Comparison of ENCODE assay signal across 12 cellular contexts in the genomic region with DNA sequence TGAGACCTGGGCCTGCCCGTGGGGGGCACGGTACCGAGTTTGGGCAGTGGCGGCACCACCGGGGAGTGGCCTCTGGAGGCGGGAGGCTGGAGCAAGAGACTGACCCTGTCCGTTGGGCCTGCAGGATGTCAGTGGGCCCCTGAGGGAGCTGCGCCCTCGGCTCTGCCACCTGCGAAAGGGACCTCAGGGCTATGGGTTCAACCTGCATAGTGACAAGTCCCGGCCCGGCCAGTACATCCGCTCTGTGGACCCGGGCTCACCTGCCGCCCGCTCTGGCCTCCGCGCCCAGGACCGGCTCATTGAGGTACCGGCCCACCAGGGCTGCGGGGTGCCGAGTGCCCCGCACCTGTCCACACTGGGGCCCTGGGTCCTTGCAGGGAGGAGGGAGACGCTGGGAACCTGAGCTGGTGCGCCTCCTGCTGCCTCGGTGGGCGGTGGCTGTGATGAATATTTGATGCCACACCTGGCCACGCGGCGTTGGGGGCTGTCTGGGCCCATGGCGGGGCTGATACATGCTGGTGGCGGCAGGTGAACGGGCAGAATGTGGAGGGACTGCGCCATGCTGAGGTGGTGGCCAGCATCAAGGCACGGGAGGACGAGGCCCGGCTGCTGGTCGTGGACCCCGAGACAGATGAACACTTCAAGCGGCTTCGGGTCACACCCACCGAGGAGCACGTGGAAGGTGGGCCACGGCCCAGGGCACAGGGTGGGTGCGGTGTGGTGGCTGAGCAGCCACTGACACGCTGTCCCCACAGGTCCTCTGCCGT. TPM values are rescaled to one million over a fixed set of nuclear protein-coding genes. Genes with fewer than 3 reads are reported as not detected.
DNase-seq lines count a peak whose midpoint lies in the region; ATAC-seq and TF ChIP-seq lines count a peak whose summit lies in the region.
"Had no signal": no experiment of that assay in that cellular context is flagged by ENCODE, and none has a peak within 500 bp of the region (broad histone marks: within the 10 kb centered on the region; RNA-seq: fewer than 3 reads in every experiment).

No MANE protein-coding gene starts in this region.

- peak overlapping the region in 2 of 3 donors; percentile 32 to 79 for H3K9ac ChIP-seq in skeletal muscle tissue (ENCODE audit: low read depth in 1 of 3, low read length in 3 of 3)

- POLR2A ChIA-PET in Caco-2 (lab: Charles Lee), result interaction anchor here (0.6 kb wide), 1 partner anchor 454 kb away, joined by 4 read pairs; no protein-coding TSS in a partner anchor

- ATAC-seq in left lung (no peak), GM19397 (IDR thresholded peaks at IDR 0.05; ENCODE audit: unreplicated experiment) (no peak)

- DNase-seq in AG09309 (ENCODE audit: low read depth), result no peak
- no peak for DNase-seq in adrenal gland
- DNase-seq in left lung, result peak in 1 of 2 donors; percentile 75
- no peak for DNase-seq in Caco-2
- DNase-seq in NCI-H774 (lab: John Stamatoyannopoulos, UW), result no peak
- no peak for DNase-seq in activated naive CD4-positive, alpha-beta T cell treated with Interleukin-2 at 50 U/mL for 16 hours
- DNase-seq: activated CD4-positive, alpha-beta T cell treated with anti-CD3 and anti-CD28 coated beads, Interleukin-2, amount 10 ng/mL, durations not matched to agents 24 days and 14 days; H9 had no signal

- no peaks in the 10 kb centered on the region for H3K27me3 ChIP-seq in adrenal gland
- H3K27me3 ChIP-seq in left lung, result no peaks in the 10 kb centered on the region
- H3K27me3 ChIP-seq in skeletal muscle tissue (ENCODE audit: control insufficient read depth in 3 of 3, insufficient read depth in 3 of 3, low read length in 3 of 3), result no peaks in the 10 kb centered on the region
- no peaks in the 10 kb centered on the region for H3K27me3 ChIP-seq in Caco-2 (replicated peaks; ENCODE audit: control insufficient read depth, insufficient read depth, low read length)

- peak overlapping the region in 4 of 5 donors; percentile 37 to 90 (median 60) for H3K27ac ChIP-seq in adrenal gland
- peak overlapping the region; percentile 85 to 94 for H3K27ac ChIP-seq in left lung
- H3K27ac ChIP-seq in skeletal muscle tissue (ENCODE audit: low read depth, low read length), result peak overlapping the region; percentile 79

- CTCF ChIA-PET in Caco-2 (lab: Charles Lee), result no interaction called here

- no peaks in the 10 kb centered on the region for H3K27me3 Mint-ChIP-seq in Caco-2 (ENCODE audit: insufficient read depth, unreplicated experiment)
- H3K27me3 Mint-ChIP-seq: activated CD4-positive, alpha-beta T cell treated with anti-CD3 and anti-CD28 coated beads, Interleukin-2, amount 10 ng/mL, durations not matched to agents 24 days and 14 days; CD4-positive, alpha-beta memory T cell had no signal

- peaks cover 16% of the 10 kb centered on the region for H3K36me3 Mint-ChIP-seq in Caco-2 (ENCODE audit: insufficient read depth, unreplicated experiment)
- H3K36me3 Mint-ChIP-seq: CD4-positive, alpha-beta memory T cell had no signal

- peak overlapping the region; percentile 28 for H3K4me3 ChIP-seq in AG09309 (ENCODE audit: control insufficient read depth, low read depth, low read length)
- H3K4me3 ChIP-seq in adrenal gland, result peak overlapping the region in 1 of 4 donors; percentile 10
- peak overlapping the region in 1 of 2 donors; percentile 44 for H3K4me3 ChIP-seq in left lung
- H3K4me3 ChIP-seq in skeletal muscle tissue (ENCODE audit: low read length in 3 of 3), result peak overlapping the region in 2 of 3 donors; percentile 38 to 56
- no peak overlapping the region for H3K4me3 ChIP-seq in Caco-2 (ENCODE audit: low read depth, low read length)

- H3K36me3 ChIP-seq in adrenal gland (replicated peaks in 1 of 2) (no peaks in the 10 kb centered on the region), left lung (peaks cover 0 to 21% of the 10 kb centered on the region in 2 donors), skeletal muscle tissue (ENCODE audit: control insufficient read depth in 3 of 3, insufficient read depth in 3 of 3, low read length in 3 of 3) (peaks cover 0 to 12% (median 5%) of the 10 kb centered on the region in 3 donors), Caco-2 (ENCODE audit: control insufficient read depth, insufficient read depth, low read length) (no peaks in the 10 kb centered on the region; the same call in 1 of the 2 replicates)

- H3K4me3 Mint-ChIP-seq in Caco-2 (ENCODE audit: unreplicated experiment), result no peak overlapping the region
- H3K4me3 Mint-ChIP-seq: activated CD4-positive, alpha-beta T cell treated with anti-CD3 and anti-CD28 coated beads, Interleukin-2, amount 10 ng/mL, durations not matched to agents 24 days and 14 days; CD4-positive, alpha-beta memory T cell; H9 had no signal

- H3K27ac Mint-ChIP-seq in Caco-2 (ENCODE audit: unreplicated experiment), result no peak overlapping the region
- H3K27ac Mint-ChIP-seq: activated CD4-positive, alpha-beta T cell treated with anti-CD3 and anti-CD28 coated beads, Interleukin-2, amount 10 ng/mL, durations not matched to agents 24 days and 14 days; CD4-positive, alpha-beta memory T cell had no signal

- TF ChIP-seq POLR2A in adrenal gland (IDR thresholded peaks at IDR 0.05), result no peak

- H3K4me1 Mint-ChIP-seq in Caco-2 (ENCODE audit: low read depth, unreplicated experiment), result peaks cover 7% of the 10 kb centered on the region
- H3K4me1 Mint-ChIP-seq: activated CD4-positive, alpha-beta T cell treated with anti-CD3 and anti-CD28 coated beads, Interleukin-2, amount 10 ng/mL, durations not matched to agents 24 days and 14 days; CD4-positive, alpha-beta memory T cell had no signal

- intact Hi-C loops in adrenal gland (cut with DNase I) (no loop called here), left lung (cut with DNase I) (no loop called here), Caco-2 (cut with micrococcal nuclease; ENCODE audit: unreplicated experiment) (no loop called here)

- H3K9me3 ChIP-seq in adrenal gland (replicated peaks in 1 of 3) (no peaks in the 10 kb centered on the region), left lung (no peaks in the 10 kb centered on the region), skeletal muscle tissue (ENCODE audit: control insufficient read depth in 3 of 3, low read length in 3 of 3) (no peaks in the 10 kb centered on the region), Caco-2 (no peaks in the 10 kb centered on the region)

- peaks cover 9 to 69% of the 10 kb centered on the region in 2 donors for H3K4me1 ChIP-seq in adrenal gland (replicated peaks in 1 of 2)
- peaks cover 76 to 93% of the 10 kb centered on the region in 2 donors for H3K4me1 ChIP-seq in left lung
- peaks cover 62 to 77% (median 73%) of the 10 kb centered on the region in 3 donors for H3K4me1 ChIP-seq in skeletal muscle tissue (ENCODE audit: control insufficient read depth in 3 of 3, insufficient read depth in 3 of 3, low read length in 3 of 3)
- H3K4me1 ChIP-seq in Caco-2, result peaks cover 29% of the 10 kb centered on the region

- BruUV-seq in Caco-2 (replicated peaks; lab: Mats Ljungman, UMichigan), result no TSS peak

- WGBS in adrenal gland, 4 donors, result 83 to 86% (median 85%) methylated on average over 23 to 47 of the region's 47 CpGs

- no peak for TF ChIP-seq CTCF in AG09309 (IDR thresholded peaks at IDR 0.05; ENCODE audit: control insufficient read depth, insufficient read depth, low read depth, low read length, missing control alignments)
- TF ChIP-seq CTCF in adrenal gland (IDR thresholded peaks at IDR 0.05), result no peak
- TF ChIP-seq CTCF in left lung (IDR thresholded peaks at IDR 0.05), result no peak
- TF ChIP-seq CTCF in Caco-2 (IDR thresholded peaks at IDR 0.05; ENCODE audit: insufficient read depth in 1 of 2, low read depth in 1 of 2, low read length in 1 of 2, severe bottlenecking in 1 of 2, unreplicated experiment in 1 of 2), result no peak

- H3K9me3 Mint-ChIP-seq in Caco-2 (ENCODE audit: unreplicated experiment), result no peaks in the 10 kb centered on the region
- H3K9me3 Mint-ChIP-seq: activated CD4-positive, alpha-beta T cell treated with anti-CD3 and anti-CD28 coated beads, Interleukin-2, amount 10 ng/mL, durations not matched to agents 24 days and 14 days; CD4-positive, alpha-beta memory T cell; H9 had no signal

RNA-seq across cellular contexts. Expression of gene NHERF2, which starts 9.7 kb away (rescaled TPM):
- total RNA-seq in adrenal gland, result 100 to 1,000 TPM in 2 of 8 donors, 10 to 100 TPM in 6; 49.2 to 155 (median 67.7) TPM
- polyA plus RNA-seq in adrenal gland, result 100 to 1,000 TPM in 2 of 3 donors, 10 to 100 TPM in 1; 12.5 to 263 (median 147) TPM
- total RNA-seq in left lung, result 100 to 1,000 TPM; 186 to 349 TPM
- 15.1 TPM for total RNA-seq in skeletal muscle tissue
- total RNA-seq in Caco-2 (2022), result 21.8 and 26.6 TPM in 2 replicates

RNA-seq across cellular contexts. Expression of gene NTHL1, which starts 11.3 kb away (rescaled TPM):
- total RNA-seq in adrenal gland (10 to 100 TPM in 6 of 8 donors, 1 to 10 TPM in 2; 7.9 to 29.3 (median 14.4) TPM), left lung (10 to 100 TPM; 19.4 to 29.8 TPM), skeletal muscle tissue (13.6 TPM), Caco-2 (2022) (34.3 and 38.6 TPM in 2 replicates)
- 10 to 100 TPM in 2 of 3 donors, 1 to 10 TPM in 1; 1.5 to 36.6 (median 34.3) TPM for polyA plus RNA-seq in adrenal gland

RNA-seq across cellular contexts. Expression of gene TSC2, which starts 11.4 kb away (rescaled TPM):
- 100 to 1,000 TPM in 2 of 8 donors, 10 to 100 TPM in 6; 44.7 to 148 (median 92.6) TPM for total RNA-seq in adrenal gland
- polyA plus RNA-seq in adrenal gland, result 100 to 1,000 TPM in 2 of 3 donors, 10 to 100 TPM in 1; 56.9 to 333 (median 105) TPM
- 100 to 1,000 TPM; 116 to 126 TPM for total RNA-seq in left lung
- total RNA-seq in skeletal muscle tissue, result 49.6 TPM
- total RNA-seq in Caco-2 (2022), result 109 and 112 TPM in 2 replicates

RNA-seq across cellular contexts. Expression of gene NPW, which starts 16.8 kb away (rescaled TPM):
- total RNA-seq in adrenal gland (1 to 10 TPM in 2 of 8 donors, under 1 TPM in 1, not detected in 5; 0.50 to 3.9 (median 1.0) TPM), left lung (1 to 10 TPM in 1 of 2 donors, under 1 TPM in 1; 0.94 to 3.1 TPM), skeletal muscle tissue (not detected), Caco-2 (2022) (6.1 and 8.8 TPM in 2 replicates)
- 1 to 10 TPM in 1 of 3 donors, under 1 TPM in 1, not detected in 1; 0.88 to 1.3 TPM for polyA plus RNA-seq in adrenal gland
- total RNA-seq: CD4-positive, alpha-beta memory T cell had no signal
- polyA plus RNA-seq: CD4-positive, alpha-beta memory T cell; neural cell had no signal

RNA-seq across cellular contexts. Expression of gene ZNF598, which starts 26.8 kb away (rescaled TPM):
- total RNA-seq in adrenal gland (10 to 100 TPM; 17.3 to 36.6 (median 29.0) TPM), left lung (10 to 100 TPM; 31.5 to 45.9 TPM), skeletal muscle tissue (4.7 TPM), Caco-2 (2022) (43.7 and 50.4 TPM in 2 replicates)
- 10 to 100 TPM in 2 of 3 donors, 1 to 10 TPM in 1; 8.3 to 51.5 (median 37.9) TPM for polyA plus RNA-seq in adrenal gland
